Comparison of ENCODE assay signal across 8 cellular contexts in the genomic region with DNA sequence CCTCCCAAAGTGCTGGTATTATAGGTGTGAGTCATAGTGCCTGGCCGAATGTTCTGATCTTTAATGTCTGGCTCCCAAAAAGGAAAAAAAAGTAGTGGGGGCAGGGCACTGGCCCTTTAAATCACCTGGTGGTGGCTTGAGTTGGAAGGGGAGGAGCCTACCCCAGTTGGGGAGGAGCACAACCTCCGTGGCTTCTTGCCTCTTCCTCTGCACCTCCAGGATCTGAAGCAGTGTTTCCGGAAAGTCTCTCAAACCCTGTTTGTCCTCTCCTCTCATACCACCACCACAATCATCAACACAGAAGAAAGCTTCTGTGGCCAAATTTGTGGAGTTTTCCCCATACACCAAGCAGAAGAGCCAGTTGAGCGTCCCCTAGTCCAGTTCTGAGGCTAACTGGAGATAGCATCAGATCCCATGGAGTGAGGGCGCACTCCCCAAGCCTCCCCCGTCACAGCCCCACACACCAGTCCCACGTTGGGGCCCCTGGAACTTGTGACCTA. TPM values are rescaled to one million over a fixed set of nuclear protein-coding genes. Genes with fewer than 3 reads are reported as not detected.
DNase-seq lines count a peak whose midpoint lies in the region; ATAC-seq and TF ChIP-seq lines count a peak whose summit lies in the region.
"Had no signal": no experiment of that assay in that cellular context is flagged by ENCODE, and none has a peak within 500 bp of the region (broad histone marks: within the 10 kb centered on the region; RNA-seq: fewer than 3 reads in every experiment).

No MANE protein-coding gene starts in this region.

- WGBS in SK-N-SH (ENCODE audit: low lambda C conversion rate): 75% methylated on average over 7 of the region's 7 CpGs

- H3K4me2 ChIP-seq in MM.1S (ENCODE audit: low read depth, low read length) (peak overlapping the region; percentile 49), SK-N-SH (no peak overlapping the region)

- TF ChIP-seq CTCF in MM.1S (IDR thresholded peaks at IDR 0.05; ENCODE audit: low read length): no peak
- TF ChIP-seq CTCF in SK-N-SH (IDR thresholded peaks at IDR 0.05): no peak

- H2AFZ ChIP-seq in MM.1S (ENCODE audit: low read length): peak overlapping the region; percentile 63
- H2AFZ ChIP-seq in SK-N-SH (ENCODE audit: low read depth): no peak overlapping the region

- no peaks in the 10 kb centered on the region for H3K27me3 ChIP-seq in MM.1S (replicated peaks; ENCODE audit: insufficient read depth, low read length)
- H3K27me3 ChIP-seq in SK-N-SH (ENCODE audit: insufficient read depth): no peaks in the 10 kb centered on the region

- H3K9me3 ChIP-seq in MM.1S (replicated peaks; ENCODE audit: insufficient read depth, low read length) (no peaks in the 10 kb centered on the region), SK-N-SH (no peaks in the 10 kb centered on the region)

- DNase-seq in MM.1S: peak; percentile 64
- DNase-seq in activated CD8-positive, alpha-beta memory T cell treated with anti-CD3 and anti-CD28 coated beads, Interleukin-2, amount 50 U/mL, for 4 hours: peak; percentile 39
- peak; percentile 91 for DNase-seq in islet precursor cell
- DNase-seq in SK-N-SH: no peak
- DNase-seq in SIG-M5 treated with dmso at 0.1 percent for 504 hours (lab: John Stamatoyannopoulos, UW; ENCODE audit: unreplicated experiment): no peak

- H3K9me3 Mint-ChIP-seq in stimulated activated naive CD8-positive, alpha-beta T cell treated with anti-CD3 and anti-CD28 coated beads, Interleukin-15, Interleukin-2, amounts not matched to agents 100 ng/mL and 50 ng/mL, for 24 hours: no peaks in the 10 kb centered on the region

- H3K9ac ChIP-seq in MM.1S (ENCODE audit: low read length): no peak overlapping the region
- no peak overlapping the region for H3K9ac ChIP-seq in SK-N-SH

- H3K4me3 ChIP-seq in MM.1S (ENCODE audit: low read length): no peak overlapping the region; the same call in 1 of the 2 replicates
- no peak overlapping the region for H3K4me3 ChIP-seq in SK-N-SH (ENCODE audit: low read depth in 2 of 2, low read length in 1 of 2)

- no peak for TF ChIP-seq EP300 in SK-N-SH (IDR thresholded peaks at IDR 0.05; ENCODE audit: borderline replicate concordance in 1 of 2, low read depth in 1 of 2, low read length in 1 of 2)

- no peaks in the 10 kb centered on the region for H3K4me1 ChIP-seq in MM.1S (ENCODE audit: low read length)
- no peaks in the 10 kb centered on the region; a peak in 1 of 4 replicates for H3K4me1 ChIP-seq in SK-N-SH (ENCODE audit: control insufficient read depth in 1 of 2, insufficient read depth in 2 of 2, low read depth in 1 of 2, low read length in 1 of 2)

- H3K27ac Mint-ChIP-seq in stimulated activated naive CD8-positive, alpha-beta T cell treated with anti-CD3 and anti-CD28 coated beads, Interleukin-15, Interleukin-2, amounts not matched to agents 100 ng/mL and 50 ng/mL, for 24 hours: peak overlapping the region; percentile 85

- H4K20me1 ChIP-seq in MM.1S (ENCODE audit: insufficient read depth, low read length) (no peaks in the 10 kb centered on the region), SK-N-SH (ENCODE audit: insufficient read depth) (no peaks in the 10 kb centered on the region)

- CTCF ChIA-PET in SK-N-SH (lab: Yijun Ruan, JAX): no interaction called here

- H3F3A ChIP-seq in MM.1S (ENCODE audit: insufficient read depth, low read length) (no peaks in the 10 kb centered on the region), SK-N-SH (replicated peaks; ENCODE audit: insufficient read depth) (no peaks in the 10 kb centered on the region)

- no peaks in the 10 kb centered on the region for H3K27me3 Mint-ChIP-seq in stimulated activated naive CD8-positive, alpha-beta T cell treated with anti-CD3 and anti-CD28 coated beads, Interleukin-15, Interleukin-2, amounts not matched to agents 100 ng/mL and 50 ng/mL, for 24 hours

- peaks cover 18% of the 10 kb centered on the region for H3K4me1 Mint-ChIP-seq in stimulated activated naive CD8-positive, alpha-beta T cell treated with anti-CD3 and anti-CD28 coated beads, Interleukin-15, Interleukin-2, amounts not matched to agents 100 ng/mL and 50 ng/mL, for 24 hours (ENCODE audit: low read depth)

- H3K36me3 ChIP-seq in MM.1S (replicated peaks; ENCODE audit: insufficient read depth, low read length) (no peaks in the 10 kb centered on the region), SK-N-SH (replicated peaks in 1 of 2; ENCODE audit: control insufficient read depth in 1 of 2, insufficient read depth in 2 of 2, low read length in 1 of 2) (no peaks in the 10 kb centered on the region)

- ATAC-seq in GM21528 (IDR thresholded peaks at IDR 0.05; ENCODE audit: low FRiP score, unreplicated experiment): no peak

- no peaks in the 10 kb centered on the region for H3K9me2 ChIP-seq in MM.1S (replicated peaks; ENCODE audit: insufficient read depth, low read length)
- no peaks in the 10 kb centered on the region for H3K9me2 ChIP-seq in SK-N-SH

- H3K79me2 ChIP-seq in MM.1S (ENCODE audit: low read length) (no peaks in the 10 kb centered on the region), SK-N-SH (ENCODE audit: insufficient read depth) (no peaks in the 10 kb centered on the region)

- no peak overlapping the region for H3K27ac ChIP-seq in MM.1S (ENCODE audit: low read length)
- no peak overlapping the region for H3K27ac ChIP-seq in SK-N-SH (ENCODE audit: low read depth in 2 of 2, low read length in 1 of 2)

- POLR2A ChIA-PET in SK-N-SH (lab: Yijun Ruan, JAX): no interaction called here

- H3K4me3 Mint-ChIP-seq in stimulated activated naive CD8-positive, alpha-beta T cell treated with anti-CD3 and anti-CD28 coated beads, Interleukin-15, Interleukin-2, amounts not matched to agents 100 ng/mL and 50 ng/mL, for 24 hours: peak overlapping the region; percentile 8
- H3K4me3 Mint-ChIP-seq: nephron had no signal

- H3K36me3 Mint-ChIP-seq in stimulated activated naive CD8-positive, alpha-beta T cell treated with anti-CD3 and anti-CD28 coated beads, Interleukin-15, Interleukin-2, amounts not matched to agents 100 ng/mL and 50 ng/mL, for 24 hours (ENCODE audit: low read depth): no peaks in the 10 kb centered on the region

- TF ChIP-seq RAD21 in SK-N-SH (IDR thresholded peaks at IDR 0.05; ENCODE audit: low read length): no peak

TF ChIP-seq in SK-N-SH, 30 proteins besides CTCF, POLR2A, EP300 and RAD21:
- no peak for TF ChIP-seq TEAD4 (IDR thresholded peaks at IDR 0.05; ENCODE audit: borderline replicate concordance, insufficient read depth)
- TF ChIP-seq SMC3 (IDR thresholded peaks at IDR 0.05; ENCODE audit: low read depth, low read length): no peak
- no peak for TF ChIP-seq POLR2AphosphoS5 (IDR thresholded peaks at IDR 0.05; ENCODE audit: low read depth, low read length)

RNA-seq across cellular contexts. Expression of gene RCOR1, which starts 24.3 kb away (rescaled TPM):
- 8.5 and 8.8 TPM in 2 replicates for polyA plus RNA-seq in SK-N-SH (2012; rRNA removed)
- 10.9 and 11.4 TPM in 2 replicates for polyA plus RNA-seq in SK-N-SH (2012; cell fraction: cytosol; rRNA removed)
- polyA plus RNA-seq in SK-N-SH (2012; cell fraction: nucleus; rRNA removed): 9.1 and 15.4 TPM in 2 replicates

RNA-seq across cellular contexts. Expression of gene ANKRD9, which starts 58.6 kb away (rescaled TPM):
- 21.3 and 21.4 TPM in 2 replicates for polyA plus RNA-seq in SK-N-SH (2012; rRNA removed)
- 6.2 and 10.8 TPM in 2 replicates for polyA plus RNA-seq in SK-N-SH (2012; cell fraction: cytosol; rRNA removed)
- 85.4 and 152 TPM in 2 replicates for polyA plus RNA-seq in SK-N-SH (2012; cell fraction: nucleus; rRNA removed)

Comparison
In these comparisons a context has a peak if more than half of its experiments do, and no peak if none do; other contexts are left out.
1. DNase-seq: peak in MM.1S (single experiment), activated CD8-positive, alpha-beta memory T cell treated with anti-CD3 and anti-CD28 coated beads, Interleukin-2, amount 50 U/mL, for 4 hours (single experiment) and islet precursor cell (single experiment); none in SK-N-SH (single experiment) and SIG-M5 treated with dmso at 0.1 percent for 504 hours (single experiment).